26 cellular contexts compared by ENCODE assay signal in genomic region chr12:2488596-2488995, GRCh38.
"Had no signal": no experiment of that assay in that cellular context is flagged by ENCODE, and none has a peak within 500 bp of the region (broad histone marks: within the 10 kb centered on the region; RNA-seq: fewer than 3 reads in every experiment).

No MANE protein-coding gene starts in this region.

- H3K9me3 Mint-ChIP-seq: activated CD4-positive, alpha-beta memory T cell treated with anti-CD3 and anti-CD28 coated beads, Interleukin-2, amount 10 ng/mL, durations not matched to agents 7 days and 5 days; activated CD4-positive, alpha-beta T cell treated with anti-CD3 and anti-CD28 coated beads, Interleukin-2, amount 10 ng/mL, durations not matched to agents 7 days and 5 days; activated T-cell treated with anti-CD3 and anti-CD28 coated beads, Interleukin-2, amount 50 U/mL, for 24 hours; activated T-cell treated with anti-CD3 and anti-CD28 coated beads, Interleukin-2, amount 50 U/mL, for 72 hours; effector memory CD8-positive, alpha-beta T cell had no signal

- H3K27ac Mint-ChIP-seq: activated CD4-positive, alpha-beta memory T cell treated with anti-CD3 and anti-CD28 coated beads, Interleukin-2, amount 10 ng/mL, durations not matched to agents 7 days and 5 days; activated CD4-positive, alpha-beta T cell treated with anti-CD3 and anti-CD28 coated beads, Interleukin-2, amount 10 ng/mL, durations not matched to agents 7 days and 5 days; activated naive CD8-positive, alpha-beta T cell; activated T-cell treated with anti-CD3 and anti-CD28 coated beads, Interleukin-2, amount 50 U/mL, for 24 hours; activated T-cell treated with anti-CD3 and anti-CD28 coated beads, Interleukin-2, amount 50 U/mL, for 72 hours; effector memory CD8-positive, alpha-beta T cell; WTC11 had no signal

- H3K36me3 ChIP-seq: brain microvascular endothelial cell, esophagus squamous epithelium had no signal

- ATAC-seq: activated T-cell treated with anti-CD3 and anti-CD28 coated beads, Interleukin-2, amount 50 U/mL, for 72 hours; effector memory CD8-positive, alpha-beta T cell; gastroesophageal sphincter; WTC11 had no signal

- H3K36me3 Mint-ChIP-seq: activated naive CD8-positive, alpha-beta T cell; WTC11 had no signal

- H3K27me3 Mint-ChIP-seq: activated naive CD8-positive, alpha-beta T cell had no signal

- H3K27ac ChIP-seq: brain microvascular endothelial cell, esophagus squamous epithelium, gastroesophageal sphincter, heart right ventricle had no signal

- H3K4me3 Mint-ChIP-seq: activated CD4-positive, alpha-beta memory T cell treated with anti-CD3 and anti-CD28 coated beads, Interleukin-2, amount 10 ng/mL, durations not matched to agents 7 days and 5 days; activated CD4-positive, alpha-beta T cell treated with anti-CD3 and anti-CD28 coated beads, Interleukin-2, amount 10 ng/mL, durations not matched to agents 7 days and 5 days; activated naive CD8-positive, alpha-beta T cell; activated T-cell treated with anti-CD3 and anti-CD28 coated beads, Interleukin-2, amount 50 U/mL, for 24 hours; activated T-cell treated with anti-CD3 and anti-CD28 coated beads, Interleukin-2, amount 50 U/mL, for 72 hours; effector memory CD8-positive, alpha-beta T cell; WTC11 had no signal

- H3K9me3 ChIP-seq: esophagus squamous epithelium, gastroesophageal sphincter, heart right ventricle had no signal

- DNase-seq: activated CD4-positive, alpha-beta memory T cell treated with anti-CD3 and anti-CD28 coated beads, Interleukin-2, amount 10 ng/mL, durations not matched to agents 7 days and 5 days; activated CD4-positive, alpha-beta T cell treated with anti-CD3 and anti-CD28 coated beads for 1 hour; activated CD4-positive, alpha-beta T cell treated with anti-CD3 and anti-CD28 coated beads for 4 hours; activated CD4-positive, alpha-beta T cell treated with anti-CD3 and anti-CD28 coated beads, Interleukin-2, amount 10 ng/mL, durations not matched to agents 7 days and 5 days; activated CD4-positive, alpha-beta T cell treated with anti-CD3 and anti-CD28 coated beads, Interleukin-2, amount 50 U/mL, for 4 hours; activated CD8-positive, alpha-beta memory T cell treated with anti-CD3 and anti-CD28 coated beads, Interleukin-2, amount 50 U/mL, for 48 hours; activated gamma-delta T cell treated with Interleukin-2 at 50 U/mL for 16 hours; activated naive CD4-positive, alpha-beta T cell treated with anti-CD3 and anti-CD28 coated beads, Interleukin-2, amount 50 U/mL, for 16 hours; activated naive CD4-positive, alpha-beta T cell treated with Interleukin-2 at 50 U/mL for 16 hours; activated T-cell treated with anti-CD3 and anti-CD28 coated beads for 4 hours; activated T-cell treated with anti-CD3 and anti-CD28 coated beads, Interleukin-2, amount 50 U/mL, for 24 hours; activated T-cell treated with anti-CD3 and anti-CD28 coated beads, Interleukin-2, amount 50 U/mL, for 72 hours; amniotic stem cell; brain microvascular endothelial cell; cortex of kidney; dermis blood vessel endothelial cell; effector CD4-positive, alpha-beta T cell; effector memory CD8-positive, alpha-beta T cell; erythroblast; esophagus squamous epithelium; foreskin melanocyte; heart right ventricle; T-helper 2 cell had no signal

- H3K4me1 Mint-ChIP-seq: activated CD4-positive, alpha-beta memory T cell treated with anti-CD3 and anti-CD28 coated beads, Interleukin-2, amount 10 ng/mL, durations not matched to agents 7 days and 5 days; activated CD4-positive, alpha-beta T cell treated with anti-CD3 and anti-CD28 coated beads, Interleukin-2, amount 10 ng/mL, durations not matched to agents 7 days and 5 days; WTC11 had no signal

- H3K27me3 ChIP-seq: brain microvascular endothelial cell, esophagus squamous epithelium, gastroesophageal sphincter, heart right ventricle had no signal

- H3K4me3 ChIP-seq: esophagus squamous epithelium, gastroesophageal sphincter, heart right ventricle had no signal
